In the genomic region with DNA sequence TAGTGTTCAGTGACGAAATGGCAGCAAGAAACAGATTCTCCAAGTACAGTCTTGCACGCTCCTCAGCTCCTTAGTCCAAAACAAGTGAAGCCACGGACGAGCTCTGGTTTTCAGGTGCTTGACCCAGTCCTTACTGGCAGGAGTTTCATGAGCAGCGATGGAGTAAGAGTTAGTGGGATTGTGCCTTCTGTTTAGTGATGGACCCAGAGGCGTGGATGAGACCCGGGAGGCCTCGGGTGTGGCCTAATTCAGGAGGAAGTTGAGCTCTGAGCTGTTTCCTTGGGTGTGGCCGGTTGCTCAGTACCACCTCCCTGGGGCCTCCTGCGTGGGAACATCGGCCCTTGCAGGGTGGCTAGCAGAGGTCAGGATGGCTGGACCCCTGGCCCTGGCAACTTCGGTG, we compare ENCODE assay signal across 8 cellular contexts. TPM values are rescaled to one million over a fixed set of nuclear protein-coding genes. Genes with fewer than 3 reads are reported as not detected.
A peak's percentile ranks its signal among the peaks of the same experiment; 100 is the strongest.
DNase-seq lines count a peak whose midpoint lies in the region; ATAC-seq, FAIRE-seq and TF ChIP-seq lines count a peak whose summit lies in the region.

No MANE protein-coding gene starts in this region.

- intact Hi-C loops in kidney (cut with DNase I) (no loop called here), upper lobe of right lung (cut with DNase I) (no loop called here), ascending aorta (cut with DNase I) (no loop called here)

- no peak for FAIRE-seq in kidney (lab: Jason Lieb, UNC)

- H3K36me3 Mint-ChIP-seq in activated CD4-positive, alpha-beta memory T cell treated with anti-CD3 and anti-CD28 coated beads, Interleukin-2, amount 10 ng/mL, durations not matched to agents 7 days and 5 days (ENCODE audit: low read depth) = peaks cover 20% of the 10 kb centered on the region
- peaks cover 13% of the 10 kb centered on the region for H3K36me3 Mint-ChIP-seq in osteocyte (ENCODE audit: unreplicated experiment)

- POLR2A ChIA-PET in activated CD4-positive, alpha-beta memory T cell treated with anti-CD3 and anti-CD28 coated beads, Interleukin-2, amount 10 ng/mL, durations not matched to agents 7 days and 5 days (lab: Charles Lee) = interaction anchor here (0.9 to 1.7 kb wide), 6 partner anchors 9 to 417 kb away, joined by 3 to 9 read pairs (median 4); no protein-coding TSS in a partner anchor

- no peaks in the 10 kb centered on the region for H3K9me3 Mint-ChIP-seq in activated CD4-positive, alpha-beta memory T cell treated with anti-CD3 and anti-CD28 coated beads, Interleukin-2, amount 10 ng/mL, durations not matched to agents 7 days and 5 days
- no peaks in the 10 kb centered on the region for H3K9me3 Mint-ChIP-seq in osteocyte (ENCODE audit: unreplicated experiment)

- H3K9me3 ChIP-seq in kidney (ENCODE audit: control insufficient read depth in 1 of 2, low read length in 2 of 2) (no peaks in the 10 kb centered on the region), upper lobe of right lung (no peaks in the 10 kb centered on the region), ascending aorta (no peaks in the 10 kb centered on the region)

- H3K4me1 Mint-ChIP-seq in activated CD4-positive, alpha-beta memory T cell treated with anti-CD3 and anti-CD28 coated beads, Interleukin-2, amount 10 ng/mL, durations not matched to agents 7 days and 5 days = peaks cover 35% of the 10 kb centered on the region
- H3K4me1 Mint-ChIP-seq in osteocyte (ENCODE audit: unreplicated experiment) = peaks cover 45% of the 10 kb centered on the region

- no peaks in the 10 kb centered on the region for H3K27me3 Mint-ChIP-seq in activated CD4-positive, alpha-beta memory T cell treated with anti-CD3 and anti-CD28 coated beads, Interleukin-2, amount 10 ng/mL, durations not matched to agents 7 days and 5 days
- no peaks in the 10 kb centered on the region for H3K27me3 Mint-ChIP-seq in osteocyte (ENCODE audit: unreplicated experiment)

- H3K36me3 ChIP-seq in kidney (ENCODE audit: control insufficient read depth in 1 of 2, insufficient read depth in 2 of 2, low read length in 2 of 2) = no peaks in the 10 kb centered on the region
- H3K36me3 ChIP-seq in upper lobe of right lung = no peaks in the 10 kb centered on the region
- no peaks in the 10 kb centered on the region for H3K36me3 ChIP-seq in ascending aorta

- no peak for TF ChIP-seq CTCF in kidney (IDR thresholded peaks at IDR 0.05; ENCODE audit: borderline replicate concordance, extremely low read depth, insufficient read depth)
- no peak for TF ChIP-seq CTCF in upper lobe of right lung (IDR thresholded peaks at IDR 0.05)
- TF ChIP-seq CTCF in osteocyte (IDR thresholded peaks at IDR 0.05) = no peak
- no peak for TF ChIP-seq CTCF in ascending aorta (IDR thresholded peaks at IDR 0.05)

- ATAC-seq in HG03432 (IDR thresholded peaks at IDR 0.05; ENCODE audit: unreplicated experiment) (peak; percentile 79), upper lobe of right lung (peak; percentile 84)

- no peak overlapping the region for H3K27ac ChIP-seq in kidney (ENCODE audit: low read depth in 2 of 2, low read length in 2 of 2)
- H3K27ac ChIP-seq in upper lobe of right lung = no peak overlapping the region
- no peak overlapping the region for H3K27ac ChIP-seq in ascending aorta

- peaks cover 0 to 2% of the 10 kb centered on the region in 2 donors for H3K4me1 ChIP-seq in kidney (ENCODE audit: control insufficient read depth in 1 of 2, insufficient read depth in 1 of 2, low read depth in 1 of 2, low read length in 2 of 2)
- no peaks in the 10 kb centered on the region for H3K4me1 ChIP-seq in upper lobe of right lung
- no peaks in the 10 kb centered on the region for H3K4me1 ChIP-seq in ascending aorta

- H3K27me3 ChIP-seq in upper lobe of right lung = no peaks in the 10 kb centered on the region
- no peaks in the 10 kb centered on the region for H3K27me3 ChIP-seq in ascending aorta

- H3K4me3 Mint-ChIP-seq in activated CD4-positive, alpha-beta memory T cell treated with anti-CD3 and anti-CD28 coated beads, Interleukin-2, amount 10 ng/mL, durations not matched to agents 7 days and 5 days = peak overlapping the region; percentile 82
- no peak overlapping the region for H3K4me3 Mint-ChIP-seq in osteocyte (ENCODE audit: unreplicated experiment)

- H3K27ac Mint-ChIP-seq in activated CD4-positive, alpha-beta memory T cell treated with anti-CD3 and anti-CD28 coated beads, Interleukin-2, amount 10 ng/mL, durations not matched to agents 7 days and 5 days = peak overlapping the region; percentile 92
- H3K27ac Mint-ChIP-seq in osteocyte (ENCODE audit: unreplicated experiment) = no peak overlapping the region

- CTCF ChIA-PET in activated CD4-positive, alpha-beta memory T cell treated with anti-CD3 and anti-CD28 coated beads, Interleukin-2, amount 10 ng/mL, durations not matched to agents 7 days and 5 days (lab: Charles Lee) = interaction anchor here (0.6 to 2.2 kb wide), 15 partner anchors 9 to 402 kb away, joined by 3 to 12 read pairs (median 4); no protein-coding TSS in a partner anchor

- DNase-seq in activated gamma-delta T cell treated with Interleukin-2 at 50 U/mL for 16 hours = peak; percentile 7
- no peak for DNase-seq in activated gamma-delta T cell (lab: John Stamatoyannopoulos, UW)
- peak; percentile 68 for DNase-seq in activated CD4-positive, alpha-beta memory T cell treated with anti-CD3 and anti-CD28 coated beads, Interleukin-2, amount 10 ng/mL, durations not matched to agents 7 days and 5 days
- no peak for DNase-seq in kidney
- no peak for DNase-seq in upper lobe of right lung
- no peak for DNase-seq in osteocyte (ENCODE audit: extremely low spot score, unreplicated experiment)
- DNase-seq in ascending aorta (ENCODE audit: low spot score in 2 of 2) = no peak

- peak overlapping the region; percentile 28 to 43 for H3K4me3 ChIP-seq in kidney (ENCODE audit: low read length in 2 of 2)
- H3K4me3 ChIP-seq in upper lobe of right lung = peak overlapping the region; percentile 21
- no peak overlapping the region for H3K4me3 ChIP-seq in ascending aorta

- H3K9ac ChIP-seq in kidney (ENCODE audit: low read length in 2 of 2) = no peak overlapping the region

RNA-seq across cellular contexts. Expression of a gene that starts 52.0 kb away (rescaled TPM):
- 10 to 100 TPM; 14.7 to 21.7 TPM for total RNA-seq in activated CD4-positive, alpha-beta memory T cell treated with anti-CD3 and anti-CD28 coated beads, Interleukin-2, amount 10 ng/mL, durations not matched to agents 7 days and 5 days
- total RNA-seq in kidney (3.6 TPM), upper lobe of right lung (0.49 TPM), osteocyte (10.2 and 10.7 TPM in 2 replicates), ascending aorta (6.2 TPM)
- 1.0 TPM for polyA plus RNA-seq in kidney (ENCODE audit: insufficient read depth, low read depth, low replicate concordance)

Comparison
In these comparisons a context has a peak if more than half of its experiments do, and no peak if none do; other contexts are left out.
1. DNase-seq: peak in activated gamma-delta T cell treated with Interleukin-2 at 50 U/mL for 16 hours (single experiment) and activated CD4-positive, alpha-beta memory T cell treated with anti-CD3 and anti-CD28 coated beads, Interleukin-2, amount 10 ng/mL, durations not matched to agents 7 days and 5 days (single experiment); none in activated gamma-delta T cell (single experiment), kidney (single experiment), upper lobe of right lung (single experiment), osteocyte (single experiment) and ascending aorta (0 of 2).
2. H3K4me3 ChIP-seq: peak in kidney (2 of 2) and upper lobe of right lung (single experiment); none in ascending aorta (0 of 2).